In genomic region chr19:20611866-20612265, GRCh38 we compare ENCODE assay signal across 19 cellular contexts. TPM values are rescaled to one million over a fixed set of nuclear protein-coding genes. Genes with fewer than 3 reads are reported as not detected.
DNase-seq lines count a peak whose midpoint lies in the region; ATAC-seq and TF ChIP-seq lines count a peak whose summit lies in the region.
"Had no signal": no experiment of that assay in that cellular context is flagged by ENCODE, and none has a peak within 500 bp of the region (broad histone marks: within the 10 kb centered on the region; RNA-seq: fewer than 3 reads in every experiment).

No MANE protein-coding gene starts in this region.

- H3K27ac ChIP-seq in DND-41 (ENCODE audit: low read length), result no peak overlapping the region
- H3K27ac ChIP-seq in fibroblast of lung (ENCODE audit: insufficient read depth, low read length), result no peak overlapping the region
- H3K27ac ChIP-seq in spleen, result peak overlapping the region in 2 of 8 donors; percentile 18 to 49

- H3K36me3 ChIP-seq in DND-41 (ENCODE audit: insufficient read depth, low read length) (no peaks in the 10 kb centered on the region), fibroblast of lung (ENCODE audit: control insufficient read depth, insufficient read depth, low read length) (no peaks in the 10 kb centered on the region), spleen (no peaks in the 10 kb centered on the region)

- H3K9ac ChIP-seq in DND-41 (ENCODE audit: low read depth, low read length), result no peak overlapping the region
- no peak overlapping the region for H3K9ac ChIP-seq in fibroblast of lung (ENCODE audit: insufficient read depth, low read length)

- H3K27me3 ChIP-seq in DND-41 (ENCODE audit: insufficient read depth, low read length, poor library complexity), result no peaks in the 10 kb centered on the region
- H3K27me3 ChIP-seq in fibroblast of lung (ENCODE audit: control insufficient read depth, insufficient read depth, low read length), result no peaks in the 10 kb centered on the region
- H3K27me3 ChIP-seq in spleen (replicated peaks in 1 of 7), result no peaks in the 10 kb centered on the region

- H4K20me1 ChIP-seq in DND-41 (ENCODE audit: insufficient read depth, low read length) (no peaks in the 10 kb centered on the region), fibroblast of lung (ENCODE audit: control insufficient read depth, extremely low read depth, insufficient read depth, low read length) (no peaks in the 10 kb centered on the region)

- no peak overlapping the region for H3K4me3 Mint-ChIP-seq in natural killer cell treated with Interleukin-12 subunit alpha and Interleukin-12 subunit beta and Interleukin-15 and Interleukin-18, amount 100 ng/mL, for 72 hours

- H3K79me2 ChIP-seq in DND-41 (ENCODE audit: insufficient read depth, low read length), result no peaks in the 10 kb centered on the region
- no peaks in the 10 kb centered on the region for H3K79me2 ChIP-seq in fibroblast of lung (ENCODE audit: control insufficient read depth, insufficient read depth, low read length)

- no peaks in the 10 kb centered on the region for H3K27me3 Mint-ChIP-seq in natural killer cell treated with Interleukin-12 subunit alpha and Interleukin-12 subunit beta and Interleukin-15 and Interleukin-18, amount 100 ng/mL, for 72 hours

- H3K4me3 ChIP-seq in DND-41 (ENCODE audit: low read depth in 1 of 2, low read length in 2 of 2) (no peak overlapping the region), fibroblast of lung (replicated peaks in 1 of 4; ENCODE audit: control extremely low read depth in 1 of 4, insufficient read depth in 1 of 4, low read depth in 3 of 4, low read length in 4 of 4) (peak overlapping the region in 1 of 4 experiments; percentile 21), spleen (peak overlapping the region in 5 of 8 donors; percentile 9 to 56 (median 26))
- H3K4me3 ChIP-seq: GM12878 had no signal

- H3K9me3 ChIP-seq in DND-41 (ENCODE audit: insufficient read depth, low read length, severe bottlenecking), result no peaks in the 10 kb centered on the region
- H3K9me3 ChIP-seq in fibroblast of lung (ENCODE audit: control insufficient read depth, insufficient read depth, low read depth, low read length), result no peaks in the 10 kb centered on the region
- H3K9me3 ChIP-seq in spleen, result peaks cover 0 to 100% (median 84%) of the 10 kb centered on the region in 8 donors
- H3K9me3 ChIP-seq: Caco-2 had no signal

- H3K4me2 ChIP-seq in DND-41 (ENCODE audit: insufficient read depth, low read length) (no peak overlapping the region), fibroblast of lung (ENCODE audit: extremely low read depth, insufficient read depth, low read length) (peak overlapping the region; percentile 0)

- TF ChIP-seq CTCF in DND-41 (IDR thresholded peaks at IDR 0.05; ENCODE audit: borderline replicate concordance, extremely low read depth, low read length, poor library complexity, severe bottlenecking) (no peak), fibroblast of lung (conservative IDR thresholded peaks at IDR 0.05 in 1 of 2, IDR thresholded peaks at IDR 0.05 in 1 of 2; ENCODE audit: low read depth in 1 of 2, low read length in 2 of 2) (no peak), spleen (IDR thresholded peaks at IDR 0.05 in 8 of 11, conservative IDR thresholded peaks at IDR 0.05 in 3 of 11) (no peak)

- ATAC-seq in DND-41 (ENCODE audit: insufficient read depth, low read depth), result 0 out of 3 replicates have a peak, but pooled peaks have one; percentile 18
- no peak for ATAC-seq in natural killer cell treated with Interleukin-12 subunit alpha and Interleukin-12 subunit beta and Interleukin-15 and Interleukin-18, amount 100 ng/mL, for 72 hours
- ATAC-seq: GM12878 had no signal

- peak; percentile 8 for DNase-seq in DND-41
- DNase-seq in RPMI8226, result peak; percentile 3
- DNase-seq in fibroblast of lung (ENCODE audit: low read depth in 2 of 2), result no peak
- DNase-seq in spleen, result no peak
- DNase-seq in hypothalamus (lab: John Stamatoyannopoulos, UW), result no peak
- no peak for DNase-seq in natural killer cell treated with Interleukin-12 subunit alpha and Interleukin-12 subunit beta and Interleukin-15 and Interleukin-18, amount 100 ng/mL, for 72 hours (ENCODE audit: low spot score)
- DNase-seq in NCI-H345 (lab: John Stamatoyannopoulos, UW), result no peak
- no peak for DNase-seq in DMS153 treated with DMSO at 0.1 percent for 48 hours (lab: John Stamatoyannopoulos, UW; ENCODE audit: unreplicated experiment)
- DNase-seq: AML-193, Caco-2, DMS53, IMR-90, Kasumi-1, MV-4-11, NCI-H1436, NCI-H2081 treated with DMSO at 0.1 percent for 48 hours, NCI-H446 treated with DMSO at 0.1 percent for 48 hours, NCI-H82 had no signal

- H2AFZ ChIP-seq in DND-41 (ENCODE audit: low read depth, low read length) (peak overlapping the region; percentile 76), fibroblast of lung (ENCODE audit: low read length) (peak overlapping the region; percentile 35)

- 65 to 80% (median 76%) methylated on average over 6 of the region's 6 CpGs for WGBS in spleen, 5 donors

- H3K9me3 Mint-ChIP-seq in natural killer cell treated with Interleukin-12 subunit alpha and Interleukin-12 subunit beta and Interleukin-15 and Interleukin-18, amount 100 ng/mL, for 72 hours, result peaks cover 25% of the 10 kb centered on the region

- no peak for TF ChIP-seq POLR2A in spleen (IDR thresholded peaks at IDR 0.05)

- H3K4me1 ChIP-seq in DND-41 (ENCODE audit: insufficient read depth, low read length) (peaks cover 15% of the 10 kb centered on the region), fibroblast of lung (ENCODE audit: control insufficient read depth, extremely low read depth, insufficient read depth, low read length) (no peaks in the 10 kb centered on the region), spleen (peaks cover 0 to 7% (median 0%) of the 10 kb centered on the region in 6 donors)
- H3K4me1 ChIP-seq: Caco-2 had no signal

- H3K27ac Mint-ChIP-seq in natural killer cell treated with Interleukin-12 subunit alpha and Interleukin-12 subunit beta and Interleukin-15 and Interleukin-18, amount 100 ng/mL, for 72 hours, result no peak overlapping the region

- intact Hi-C loops in spleen (cut with DNase I; ENCODE audit: low total_unique reads), result no loop called here

- H3K4me1 Mint-ChIP-seq in natural killer cell treated with Interleukin-12 subunit alpha and Interleukin-12 subunit beta and Interleukin-15 and Interleukin-18, amount 100 ng/mL, for 72 hours (ENCODE audit: low read depth in 2 of 2), result no peaks in the 10 kb centered on the region

- peaks cover 18% of the 10 kb centered on the region for H3K36me3 Mint-ChIP-seq in natural killer cell treated with Interleukin-12 subunit alpha and Interleukin-12 subunit beta and Interleukin-15 and Interleukin-18, amount 100 ng/mL, for 72 hours

RNA-seq across cellular contexts. Expression of gene ZNF737, which starts 46.3 kb away (rescaled TPM):
- total RNA-seq in fibroblast of lung (8.5 and 12.1 TPM in 2 replicates), spleen (10 to 100 TPM; 17.8 to 33.0 (median 21.1) TPM)
- polyA plus RNA-seq in fibroblast of lung (3.4 and 4.3 TPM in 2 replicates), spleen (1 to 10 TPM; 3.2 to 5.2 (median 5.0) TPM)
- 3.0 TPM in 2 replicates for polyA plus RNA-seq in fibroblast of lung (2012)
- polyA minus RNA-seq in fibroblast of lung (ENCODE audit: low replicate concordance), result 3.0 and 22.1 TPM in 2 replicates
- total RNA-seq in natural killer cell treated with Interleukin-12 subunit alpha and Interleukin-12 subunit beta and Interleukin-15 and Interleukin-18, amount 100 ng/mL, for 72 hours, result 10 to 100 TPM; 14.6 to 23.5 TPM

RNA-seq across cellular contexts. Expression of gene ZNF626, which starts 49.5 kb away (rescaled TPM):
- total RNA-seq in fibroblast of lung (18.3 and 18.7 TPM in 2 replicates), spleen (10 to 100 TPM; 12.9 to 26.2 (median 13.9) TPM)
- polyA plus RNA-seq in fibroblast of lung (9.8 and 10.4 TPM in 2 replicates), spleen (1 to 10 TPM; 3.8 to 6.0 (median 4.8) TPM)
- polyA plus RNA-seq in fibroblast of lung (2012), result 5.2 and 6.2 TPM in 2 replicates
- polyA minus RNA-seq in fibroblast of lung (ENCODE audit: low replicate concordance), result 1.3 and 1.6 TPM in 2 replicates
- total RNA-seq in natural killer cell treated with Interleukin-12 subunit alpha and Interleukin-12 subunit beta and Interleukin-15 and Interleukin-18, amount 100 ng/mL, for 72 hours, result 10 to 100 TPM in 1 of 2 donors, 1 to 10 TPM in 1; 5.7 to 19.4 TPM
- total RNA-seq: Caco-2 had no signal

Comparison
In these comparisons a context has a peak if more than half of its experiments do, and no peak if none do; other contexts are left out.
1. DNase-seq: peak in DND-41 (single experiment) and RPMI8226 (single experiment); none in fibroblast of lung (0 of 2), spleen (single experiment), hypothalamus (0 of 51), natural killer cell treated with Interleukin-12 subunit alpha and Interleukin-12 subunit beta and Interleukin-15 and Interleukin-18, amount 100 ng/mL, for 72 hours (single experiment), NCI-H345 (single experiment) and DMS153 treated with DMSO at 0.1 percent for 48 hours (single experiment).
2. H3K4me3 ChIP-seq: peak in spleen (5 of 8); none in DND-41 (0 of 2).